ENCODE assay signal across 1 cellular context in the genomic region with DNA sequence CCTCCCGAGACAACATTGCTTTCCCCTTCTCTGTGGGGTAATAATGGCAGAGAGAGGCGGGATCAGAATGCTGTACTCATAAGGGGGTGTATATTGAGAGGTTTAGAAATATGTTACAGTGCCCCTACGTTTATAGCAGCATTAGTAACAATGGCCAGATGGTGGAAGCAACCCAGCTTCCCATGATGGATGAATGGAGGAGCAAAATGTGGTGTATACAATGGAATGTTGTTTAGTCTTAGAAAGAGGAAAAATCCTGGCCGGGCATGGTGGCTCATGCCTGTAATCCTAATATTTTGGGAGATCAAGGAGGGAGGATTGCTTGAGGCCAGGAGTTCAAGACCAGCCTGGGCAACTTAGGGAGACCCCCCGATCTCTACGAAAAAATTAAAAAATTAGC.
TF ChIP-seq lines count a peak whose summit lies in the region.

No MANE protein-coding gene starts in this region.

TF ChIP-seq in IMR-90, 13 proteins besides CTCF, POLR2A, EP300 and RAD21:
- TF ChIP-seq FOS (IDR thresholded peaks at IDR 0.05; ENCODE audit: low read depth, low read length) = peak; percentile 39; the same call in 1 of the 2 replicates
- no peak for TF ChIP-seq MXI1 (IDR thresholded peaks at IDR 0.05; ENCODE audit: borderline replicate concordance, low read depth, low read length)
